Comparison of ENCODE assay signal across 1 cellular context in genomic region chr19:53883741-53884140, GRCh38.
TF ChIP-seq lines count a peak whose summit lies in the region.

No MANE protein-coding gene starts in this region.

TF ChIP-seq in neural cell, 6 proteins besides CTCF, POLR2A, EP300 and RAD21:
- no peak for TF ChIP-seq MXI1 (conservative IDR thresholded peaks at IDR 0.05; ENCODE audit: poor library complexity, severe bottlenecking)
